In the genomic region with DNA sequence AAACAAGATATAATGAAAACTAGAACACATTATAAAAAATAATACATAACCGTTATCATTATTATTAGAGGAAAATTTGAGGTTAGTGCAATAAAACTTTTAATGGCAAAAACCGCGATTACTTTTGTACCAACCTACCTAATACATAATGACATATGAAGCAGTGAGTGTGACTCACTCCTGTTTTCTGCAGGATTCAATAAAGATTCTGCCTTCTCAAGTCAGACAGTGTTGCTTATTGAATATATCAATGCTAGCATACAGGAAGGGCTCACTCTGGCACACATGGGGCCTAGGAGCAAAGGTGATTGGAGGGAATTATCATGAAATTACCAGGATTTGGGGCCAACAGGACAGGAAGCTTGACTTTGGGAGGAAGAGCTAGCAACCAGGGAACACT, we compare ENCODE assay signal across 8 cellular contexts.
"Had no signal": no experiment of that assay in that cellular context is flagged by ENCODE, and none has a peak within 500 bp of the region (broad histone marks: within the 10 kb centered on the region; RNA-seq: fewer than 3 reads in every experiment).

No MANE protein-coding gene starts in this region.

- H3K9me3 Mint-ChIP-seq: GM23338, HFFc6 had no signal

- H3K4me1 Mint-ChIP-seq: GM23338, IgD-negative memory B cell had no signal

- H2AFZ ChIP-seq: GM23338 had no signal

- H3K27ac ChIP-seq: HL-60 had no signal

- H3K4me3 ChIP-seq: GM23338, HAP-1 had no signal

- H3K27ac Mint-ChIP-seq: GM23338, HFFc6, IgD-negative memory B cell had no signal

- DNase-seq: HFFc6, KBM-7 had no signal

- H3K4me2 ChIP-seq: GM23338 had no signal

- H3K36me3 ChIP-seq: HAP-1 had no signal

- H3K27me3 Mint-ChIP-seq: IgD-negative memory B cell had no signal

- H3K9me3 ChIP-seq: HAP-1 had no signal

- H3K4me3 Mint-ChIP-seq: GM23338, HFFc6, IgD-negative memory B cell had no signal

- H3K36me3 Mint-ChIP-seq: IgD-negative memory B cell had no signal

- ATAC-seq: GM23338, HCT116, HepG2 had no signal

- H3K4me1 ChIP-seq: HAP-1 had no signal
